ENCODE assay signal across 22 cellular contexts in genomic region chr16:73233423-73233762, GRCh38.
A peak's percentile ranks its signal among the peaks of the same experiment; 100 is the strongest.
DNase-seq lines count a peak whose midpoint lies in the region; ATAC-seq, FAIRE-seq and TF ChIP-seq lines count a peak whose summit lies in the region.
"Had no signal": no experiment of that assay in that cellular context is flagged by ENCODE, and none has a peak within 500 bp of the region (broad histone marks: within the 10 kb centered on the region; RNA-seq: fewer than 3 reads in every experiment).

No MANE protein-coding gene starts in this region.

- ATAC-seq in GM23338 = no peak
- ATAC-seq: activated T-cell treated with anti-CD3 and anti-CD28 coated beads, Interleukin-2, amount 50 U/mL, for 72 hours; stimulated activated memory B cell treated with anti-CD40 and anti-IgM and Interleukin-4, amounts not matched to agents 10 μg/mL and 1 μg/mL and 100 μg/mL, for 72 hours had no signal

- H3K36me3 Mint-ChIP-seq in GM23338 (ENCODE audit: low read depth) = no peaks in the 10 kb centered on the region
- H3K36me3 Mint-ChIP-seq: naive B cell; stimulated activated memory B cell treated with anti-CD40 and anti-IgM and Interleukin-4, amounts not matched to agents 10 μg/mL and 1 μg/mL and 100 μg/mL, for 72 hours had no signal

- no peak overlapping the region for H3K4ac ChIP-seq in neuronal stem cell (ENCODE audit: low read length)

- no peaks in the 10 kb centered on the region for H4K20me1 ChIP-seq in GM23338 (replicated peaks; ENCODE audit: insufficient read depth)
- H4K20me1 ChIP-seq: BLaER1 had no signal

- H3K79me1 ChIP-seq in neuronal stem cell (ENCODE audit: low read depth, low read length) = no peaks in the 10 kb centered on the region

- no peaks in the 10 kb centered on the region for H3F3A ChIP-seq in GM23338 (replicated peaks; ENCODE audit: low read depth)

- FAIRE-seq in urothelium cell line (lab: Jason Lieb, UNC) = no peak
- FAIRE-seq: D721Med, GM18507, pancreas had no signal

- peaks cover 0 to 25% (median 0%) of the 10 kb centered on the region in 4 donors for H3K27me3 ChIP-seq in esophagus muscularis mucosa
- H3K27me3 ChIP-seq in neuronal stem cell (ENCODE audit: control insufficient read depth in 3 of 3, insufficient read depth in 3 of 3, low read depth in 1 of 3, low read length in 3 of 3) = no peaks in the 10 kb centered on the region
- no peaks in the 10 kb centered on the region for H3K27me3 ChIP-seq in GM23338 (ENCODE audit: insufficient read depth)
- H3K27me3 ChIP-seq: BLaER1 had no signal

- no peak overlapping the region for H4K91ac ChIP-seq in neuronal stem cell (ENCODE audit: low read depth, low read length, poor library complexity)

- H3K4me1 ChIP-seq in esophagus muscularis mucosa = peaks cover 0 to 18% (median 13%) of the 10 kb centered on the region in 4 donors
- peaks cover 2 to 8% of the 10 kb centered on the region in 2 donors for H3K4me1 ChIP-seq in neuronal stem cell (ENCODE audit: control insufficient read depth in 2 of 2, insufficient read depth in 1 of 2, low read depth in 1 of 2, low read length in 2 of 2)
- H3K4me1 ChIP-seq in GM23338 (ENCODE audit: insufficient read depth) = no peaks in the 10 kb centered on the region
- H3K4me1 ChIP-seq: BLaER1 had no signal

- intact Hi-C loops in esophagus muscularis mucosa (cut with DNase I) = no loop called here

- H3K4me3 Mint-ChIP-seq in GM23338 = no peak overlapping the region
- H3K4me3 Mint-ChIP-seq: activated T-cell treated with anti-CD3 and anti-CD28 coated beads, Interleukin-2, amount 50 U/mL, for 72 hours; naive B cell; stimulated activated memory B cell treated with anti-CD40 and anti-IgM and Interleukin-4, amounts not matched to agents 10 μg/mL and 1 μg/mL and 100 μg/mL, for 72 hours had no signal

- no peak overlapping the region for H3K9ac ChIP-seq in neuronal stem cell (ENCODE audit: low read depth, low read length, poor library complexity)
- H3K9ac ChIP-seq: BLaER1 had no signal

- H3K4me2 ChIP-seq in neuronal stem cell (ENCODE audit: insufficient read depth, low read length, poor library complexity, severe bottlenecking) (no peak overlapping the region), GM23338 (no peak overlapping the region)
- H3K4me2 ChIP-seq: BLaER1 had no signal

- no peak overlapping the region for H2BK120ac ChIP-seq in neuronal stem cell (ENCODE audit: low read depth, low read length)

- no peaks in the 10 kb centered on the region for H3K9me3 Mint-ChIP-seq in GM23338

- H2BK12ac ChIP-seq in neuronal stem cell (ENCODE audit: low read length) = no peak overlapping the region

- TF ChIP-seq EP300 in esophagus muscularis mucosa (IDR thresholded peaks at IDR 0.05) = no peak

- H3K36me3 ChIP-seq in esophagus muscularis mucosa (no peaks in the 10 kb centered on the region), neuronal stem cell (replicated peaks in 1 of 2; ENCODE audit: control insufficient read depth in 2 of 2, insufficient read depth in 2 of 2, low read length in 2 of 2) (no peaks in the 10 kb centered on the region), GM23338 (ENCODE audit: insufficient read depth) (no peaks in the 10 kb centered on the region)
- H3K36me3 ChIP-seq: BLaER1, pancreas had no signal

- H2AK5ac ChIP-seq in neuronal stem cell (ENCODE audit: low read depth, low read length) = no peak overlapping the region

- H3K4me3 ChIP-seq in esophagus muscularis mucosa (peak overlapping the region in 3 of 4 donors; percentile 14 to 45 (median 24)), neuronal stem cell (ENCODE audit: low read length in 2 of 2) (no peak overlapping the region), GM23338 (no peak overlapping the region)
- H3K4me3 ChIP-seq: BLaER1 had no signal

- no peak overlapping the region for H4K8ac ChIP-seq in neuronal stem cell (ENCODE audit: low read depth, low read length)

- DNase-seq in DMS 273 (lab: John Stamatoyannopoulos, UW; ENCODE audit: unreplicated experiment) (peak; percentile 7), DMS 273 treated with DMSO at 0.1 percent for 48 hours (lab: John Stamatoyannopoulos, UW) (no peak), esophagus muscularis mucosa (ENCODE audit: extremely low spot score) (no peak), neuronal stem cell (ENCODE audit: low spot score) (no peak), urothelium cell line (ENCODE audit: low spot score) (peak; percentile 11), GM23338 (ENCODE audit: low spot score) (no peak), NCI-H82 treated with DMSO at 0.1 percent for 48 hours (lab: John Stamatoyannopoulos, UW; ENCODE audit: unreplicated experiment) (no peak), SKM-1 treated with dmso at 0.1 percent for 144 hours (lab: John Stamatoyannopoulos, UW; ENCODE audit: unreplicated experiment) (no peak)
- DNase-seq: activated CD4-positive, alpha-beta T cell treated with anti-CD3 and anti-CD28 coated beads for 4 hours; activated naive CD4-positive, alpha-beta T cell treated with anti-CD3 and anti-CD28 coated beads, Interleukin-2, amount 50 U/mL, for 16 hours; activated T-cell treated with anti-CD3 and anti-CD28 coated beads, Interleukin-2, amount 50 U/mL, for 72 hours; effector memory CD4-positive, alpha-beta T cell; HCEC 1CT; naive B cell; NCI-H524 treated with DMSO at 0.1 percent for 48 hours; stimulated activated CD4-positive, alpha-beta T cell treated with anti-CD3 and anti-CD28 coated beads, Interleukin-1b, Interleukin-23, amount 100 ng/mL, for 48 hours had no signal

- TF ChIP-seq CTCF in esophagus muscularis mucosa (IDR thresholded peaks at IDR 0.05) = no peak
- TF ChIP-seq CTCF in GM23338 (conservative IDR thresholded peaks at IDR 0.05; ENCODE audit: low read depth in 2 of 2) = no peak

- H3K27me3 Mint-ChIP-seq in GM23338 (ENCODE audit: insufficient read depth, low read depth, poor library complexity) = no peaks in the 10 kb centered on the region

- no peak overlapping the region for H3K14ac ChIP-seq in neuronal stem cell (ENCODE audit: low read length)

- H2AFZ ChIP-seq in neuronal stem cell (ENCODE audit: low read length) (peak overlapping the region; percentile 46), GM23338 (no peak overlapping the region)

- H3K79me2 ChIP-seq in GM23338 (replicated peaks; ENCODE audit: insufficient read depth) = no peaks in the 10 kb centered on the region

- no peak overlapping the region for H2BK5ac ChIP-seq in neuronal stem cell (ENCODE audit: low read length)

- H3K23ac ChIP-seq in neuronal stem cell (ENCODE audit: low read depth, low read length, poor library complexity) = no peak overlapping the region

- H3K27ac ChIP-seq in esophagus muscularis mucosa (replicated peaks in 1 of 4) (no peak overlapping the region), neuronal stem cell (replicated peaks; ENCODE audit: low read length) (no peak overlapping the region), GM23338 (ENCODE audit: low read depth) (no peak overlapping the region)
- H3K27ac ChIP-seq: 22Rv1, BLaER1, pancreas had no signal

- no peak overlapping the region for H2BK15ac ChIP-seq in neuronal stem cell (ENCODE audit: low read length)

- no peak for TF ChIP-seq POLR2A in esophagus muscularis mucosa (IDR thresholded peaks at IDR 0.05; ENCODE audit: low read depth)

- no peak overlapping the region for H3K27ac Mint-ChIP-seq in GM23338
- H3K27ac Mint-ChIP-seq: activated T-cell treated with anti-CD3 and anti-CD28 coated beads, Interleukin-2, amount 50 U/mL, for 72 hours; naive B cell; stimulated activated memory B cell treated with anti-CD40 and anti-IgM and Interleukin-4, amounts not matched to agents 10 μg/mL and 1 μg/mL and 100 μg/mL, for 72 hours had no signal

- H3K9me3 ChIP-seq in esophagus muscularis mucosa (no peaks in the 10 kb centered on the region), neuronal stem cell (replicated peaks in 1 of 2; ENCODE audit: control insufficient read depth in 2 of 2, insufficient read depth in 1 of 2, low read depth in 1 of 2, low read length in 2 of 2) (no peaks in the 10 kb centered on the region)
- H3K9me3 ChIP-seq: BLaER1, pancreas had no signal

- H3K4me1 Mint-ChIP-seq in GM23338 = peaks cover 8% of the 10 kb centered on the region
- H3K4me1 Mint-ChIP-seq: naive B cell; stimulated activated memory B cell treated with anti-CD40 and anti-IgM and Interleukin-4, amounts not matched to agents 10 μg/mL and 1 μg/mL and 100 μg/mL, for 72 hours had no signal

- H3K9me2 ChIP-seq in GM23338 (ENCODE audit: insufficient read depth) = no peaks in the 10 kb centered on the region

- 38% methylated on average over 5 of the region's 5 CpGs for WGBS in esophagus muscularis mucosa
- WGBS in neuronal stem cell (ENCODE audit: extremely low coverage in 2 of 2, insufficient read length in 2 of 2, insufficient replicate concordance in 1 of 2), 2 donors = no CpG with 5 or more reads among the region's 5 CpGs

- H3K18ac ChIP-seq in neuronal stem cell (ENCODE audit: low read length) = no peak overlapping the region

TF ChIP-seq in GM23338, 12 proteins besides CTCF, POLR2A, EP300 and RAD21 (continues in another document):
- TF ChIP-seq ETS1 (IDR thresholded peaks at IDR 0.05) (no peak), ZNF114 (CRISPR knock-in tag; IDR thresholded peaks at IDR 0.05) (no peak), STAT1 (IDR thresholded peaks at IDR 0.05; ENCODE audit: unreplicated experiment) (no peak), EZH2phosphoT487 (IDR thresholded peaks at IDR 0.05; ENCODE audit: unreplicated experiment) (no peak)

Comparison
In these comparisons a context has a peak if more than half of its experiments do, and no peak if none do; other contexts are left out.
1. DNase-seq: peak in DMS 273 (single experiment) and urothelium cell line (single experiment); none in DMS 273 treated with DMSO at 0.1 percent for 48 hours (single experiment), esophagus muscularis mucosa (single experiment), neuronal stem cell (single experiment), GM23338 (single experiment), NCI-H82 treated with DMSO at 0.1 percent for 48 hours (single experiment) and SKM-1 treated with dmso at 0.1 percent for 144 hours (single experiment).
2. H3K4me3 ChIP-seq: peak in esophagus muscularis mucosa (3 of 4); none in neuronal stem cell (0 of 2) and GM23338 (single experiment).